30 cellular contexts compared by ENCODE assay signal in the genomic region with DNA sequence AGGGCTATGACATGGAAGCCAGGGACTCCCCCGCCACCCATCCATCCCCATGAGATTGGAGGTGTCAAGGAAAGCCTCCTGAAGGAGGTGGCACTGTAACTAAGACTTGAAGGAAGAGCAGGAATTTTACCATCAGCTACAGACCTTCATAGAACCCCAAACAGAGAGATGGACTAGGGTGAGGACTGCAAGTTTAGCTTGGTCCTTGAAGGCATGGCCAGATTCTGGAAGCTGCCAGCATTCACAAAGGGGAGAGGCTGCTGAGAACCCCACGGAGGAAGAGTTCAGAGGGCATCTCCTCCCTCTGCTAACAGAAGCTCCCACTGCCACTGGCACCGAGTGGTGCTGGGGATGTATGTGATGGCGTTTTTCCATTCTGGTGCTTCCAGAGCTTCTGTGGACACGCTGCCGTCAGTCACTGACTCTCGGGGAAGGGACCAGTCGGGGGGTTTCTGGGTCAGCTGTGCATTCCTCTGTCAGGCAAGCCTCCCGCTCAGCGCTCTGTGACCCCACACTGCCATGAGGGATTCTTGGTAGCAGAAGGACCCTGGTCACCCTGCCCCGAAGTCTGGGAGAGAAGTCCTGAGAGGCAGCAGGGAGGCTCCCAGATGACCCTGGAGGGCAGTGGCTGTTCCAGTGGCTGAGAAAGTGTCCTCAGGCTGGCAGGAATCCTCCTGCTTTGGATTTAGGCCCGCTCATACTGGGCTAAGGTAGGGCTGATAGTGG.
"Had no signal": no experiment of that assay in that cellular context is flagged by ENCODE, and none has a peak within 500 bp of the region (broad histone marks: within the 10 kb centered on the region; RNA-seq: fewer than 3 reads in every experiment).

No MANE protein-coding gene starts in this region.

- ATAC-seq: activated CD8-positive, alpha-beta T cell treated with anti-CD3 and anti-CD28 coated beads for 36 hours; T-helper 17 cell had no signal

- H3K27me3 ChIP-seq: brain microvascular endothelial cell, Peyer's patch, SJSA1 had no signal

- H3K9me3 ChIP-seq: Peyer's patch, SJSA1, SK-N-SH had no signal

- H3K27ac ChIP-seq: brain microvascular endothelial cell, SJSA1, VCaP had no signal

- H3K9ac ChIP-seq: SK-N-SH had no signal

- H3K4me3 ChIP-seq: Peyer's patch, SJSA1 had no signal

- H3K4me1 ChIP-seq: Peyer's patch, SJSA1 had no signal

- DNase-seq: activated B cell treated with CpG ODN at 0.5 μM for 24 hours; activated CD4-positive, alpha-beta T cell treated with anti-CD3 and anti-CD28 coated beads for 48 hours; activated CD4-positive, alpha-beta T cell treated with anti-CD3 and anti-CD28 coated beads, Interleukin-2, amount 50 U/mL, for 4 hours; activated CD4-positive, CD25-positive, alpha-beta regulatory T cell treated with anti-CD3 and anti-CD28 coated beads, Interleukin-2, amount 50 U/mL, for 72 hours; activated CD8-positive, alpha-beta T cell treated with anti-CD3 and anti-CD28 coated beads for 36 hours; activated effector memory CD4-positive, alpha-beta T cell treated with Interleukin-2 at 50 U/mL for 16 hours; activated naive CD4-positive, alpha-beta T cell treated with anti-CD3 and anti-CD28 coated beads, Interleukin-2, amount 10 ng/mL, durations not matched to agents 7 days and 5 days; activated naive CD8-positive, alpha-beta T cell treated with anti-CD3 and anti-CD28 coated beads for 36 hours; activated T-cell treated with anti-CD3 and anti-CD28 coated beads, Interleukin-2, amount 50 U/mL, for 24 hours; amniotic stem cell; aorta; brain microvascular endothelial cell; central memory CD4-positive, alpha-beta T cell; Karpas-422; KBM-7; NCI-H1105; NCI-H1417 treated with DMSO at 0.1 percent for 48 hours; NCI-H187 treated with DMSO at 0.1 percent for 48 hours; NCI-H2081; NCI-H2171 treated with DMSO at 0.1 percent for 48 hours; NCI-H226; NCI-H524 treated with DMSO at 0.1 percent for 48 hours; PC-3; RPMI8226; SHP77 treated with DMSO at 0.1 percent for 48 hours; SK-N-SH; T-helper 17 cell had no signal

- H3K36me3 ChIP-seq: brain microvascular endothelial cell, Peyer's patch, SJSA1 had no signal

- H3K4me2 ChIP-seq: SK-N-SH had no signal
